8 cellular contexts compared by ENCODE assay signal in genomic region chr6:26055670-26056582, GRCh38. TPM values are rescaled to one million over a fixed set of nuclear protein-coding genes. Genes with fewer than 3 reads are reported as not detected.
A peak's percentile ranks its signal among the peaks of the same experiment; 100 is the strongest.
DNase-seq lines count a peak whose midpoint lies in the region; ATAC-seq and TF ChIP-seq lines count a peak whose summit lies in the region.

No MANE protein-coding gene starts in this region.

- H3K9ac ChIP-seq in HUES64 (ENCODE audit: low read depth, low read length) (peak overlapping the region; percentile 97), OCI-LY3 (ENCODE audit: low read length) (peak overlapping the region; percentile 90)

- H3K4me3 ChIP-seq in HUES64 (ENCODE audit: low read length) (peak overlapping the region; percentile 82), OCI-LY3 (ENCODE audit: low read length) (peak overlapping the region; percentile 79), epithelial cell of proximal tubule (ENCODE audit: low read depth, low read length) (peak overlapping the region; percentile 79)

- H3K4me2 ChIP-seq in OCI-LY3 (ENCODE audit: low read length) = peak overlapping the region; percentile 65

- H3K79me2 ChIP-seq in OCI-LY3 (ENCODE audit: low read length) = no peaks in the 10 kb centered on the region

- H3K27me3 ChIP-seq in HUES64 (ENCODE audit: insufficient read depth, low read length) (no peaks in the 10 kb centered on the region), OCI-LY3 (ENCODE audit: low read depth, low read length) (no peaks in the 10 kb centered on the region)

- H3K9me3 ChIP-seq in HUES64 (ENCODE audit: insufficient read depth, low read depth, low read length) (no peaks in the 10 kb centered on the region), OCI-LY3 (ENCODE audit: insufficient read depth, low read length) (no peaks in the 10 kb centered on the region)

- peak; percentile 68 for ATAC-seq in GM21528 (IDR thresholded peaks at IDR 0.05; ENCODE audit: low FRiP score, unreplicated experiment)

- no peak overlapping the region for H2AFZ ChIP-seq in OCI-LY3 (ENCODE audit: low read depth, low read length)

- under 1% methylated on average over 51 of the region's 51 CpGs for WGBS in HUES64

- H3K27ac ChIP-seq in HUES64 (ENCODE audit: low read depth, low read length) (peak overlapping the region; percentile 97), OCI-LY3 (ENCODE audit: low read length) (peak overlapping the region; percentile 99)

- H3K4me1 ChIP-seq in HUES64 (ENCODE audit: insufficient read depth, low read length) (peaks cover 26% of the 10 kb centered on the region), OCI-LY3 (ENCODE audit: low read length) (peaks cover 23% of the 10 kb centered on the region)

- peak; percentile 79 for DNase-seq in DMS 273 treated with DMSO at 0.1 percent for 48 hours (lab: John Stamatoyannopoulos, UW)
- peak; percentile 83 for DNase-seq in activated T-cell treated with anti-CD3 and anti-CD28 coated beads, Interleukin-2, amount 50 U/mL, for 1 hour
- DNase-seq in epithelial cell of proximal tubule (ENCODE audit: low read depth) = no peak
- peak; percentile 96 for DNase-seq in mucosa of gallbladder (ENCODE audit: low spot score)
- peak; percentile 37 to 56 for DNase-seq in stimulated activated CD8-positive, alpha-beta memory T cell treated with anti-CD3 and anti-CD28 coated beads, Interleukin-4, amount 100 ng/mL, for 4 hours (ENCODE audit: low read depth in 2 of 2, low spot score in 1 of 2)

- H3K36me3 ChIP-seq in HUES64 (ENCODE audit: insufficient read depth, low read length) (no peaks in the 10 kb centered on the region), OCI-LY3 (replicated peaks; ENCODE audit: low read depth, low read length) (no peaks in the 10 kb centered on the region)

- TF ChIP-seq CTCF in OCI-LY3 (IDR thresholded peaks at IDR 0.05; ENCODE audit: low read depth, low read length) (no peak), epithelial cell of proximal tubule (conservative IDR thresholded peaks at IDR 0.05; ENCODE audit: low read depth, low read length) (no peak)

- H4K20me1 ChIP-seq in OCI-LY3 (ENCODE audit: insufficient read depth, low read length) = no peaks in the 10 kb centered on the region

RNA-seq across cellular contexts. Expression of gene HFE, which starts 31.3 kb away (rescaled TPM):
- polyA plus RNA-seq in HUES64 (2013, experiment 1 of 2) = 0.35 TPM
- 1.0 TPM for polyA plus RNA-seq in HUES64 (2013, experiment 2 of 2)
- total RNA-seq in epithelial cell of proximal tubule (5.1 and 5.3 TPM in 2 replicates), mucosa of gallbladder (19.1 TPM)
